ENCODE assay signal across 8 cellular contexts in the genomic region with DNA sequence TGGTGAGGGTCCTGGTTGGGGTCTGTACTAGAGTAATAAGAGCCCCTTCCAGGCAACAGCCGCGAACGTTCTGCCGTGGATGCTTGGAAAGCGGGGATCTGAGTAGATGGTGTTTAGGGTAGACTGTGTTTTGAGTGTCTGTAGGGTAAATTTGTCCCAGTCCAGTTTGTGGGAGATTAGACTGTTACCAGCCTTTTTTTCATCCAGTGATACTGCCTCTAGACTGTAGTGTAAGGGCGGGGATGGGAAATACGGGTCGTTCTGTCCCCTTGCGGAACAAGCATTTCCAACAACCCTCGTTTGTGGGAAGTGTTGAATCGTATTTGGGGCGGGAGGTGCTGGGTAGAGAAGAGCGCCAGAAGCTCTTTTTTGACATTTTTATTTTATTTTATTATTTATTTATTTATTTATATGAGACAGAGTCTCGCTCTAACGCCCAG. TPM values are rescaled to one million over a fixed set of nuclear protein-coding genes. Genes with fewer than 3 reads are reported as not detected.
DNase-seq lines count a peak whose midpoint lies in the region; ATAC-seq, FAIRE-seq and TF ChIP-seq lines count a peak whose summit lies in the region.

No MANE protein-coding gene starts in this region.

- peak overlapping the region; percentile 98 for H3K4me3 ChIP-seq in K562
- H3K4me3 ChIP-seq in iPS-20b (ENCODE audit: low read length) = peak overlapping the region; percentile 100

- peak overlapping the region; percentile 99 for H3K27ac Mint-ChIP-seq in stimulated activated effector memory CD8-positive, alpha-beta T cell treated with anti-CD3 and anti-CD28 coated beads, Interleukin-12 subunit alpha, Interleukin-12 subunit beta, amount 100 ng/mL, for 72 hours

- peak; percentile 29 for ATAC-seq in HG02759 (IDR thresholded peaks at IDR 0.05; ENCODE audit: unreplicated experiment)
- ATAC-seq in K562 = peak; percentile 78
- ATAC-seq in stimulated activated effector memory CD8-positive, alpha-beta T cell treated with anti-CD3 and anti-CD28 coated beads, Interleukin-12 subunit alpha, Interleukin-12 subunit beta, amount 100 ng/mL, for 72 hours = peak; percentile 50

- no peak for TF ChIP-seq RAD21 in K562 (CRISPR knock-in tag; conservative IDR thresholded peaks at IDR 0.05 in 1 of 2, IDR thresholded peaks at IDR 0.05 in 1 of 2)

- H3K27ac ChIP-seq in 22Rv1 (peak overlapping the region; percentile 73), K562 (ENCODE audit: extremely low read depth, low read depth, low read length) (peak overlapping the region; percentile 89), iPS-20b (ENCODE audit: low read length) (peak overlapping the region; percentile 90)

- intact Hi-C loops in K562 (cut with micrococcal nuclease) = loop anchor here (2.0 to 10.0 kb wide), 2 partner anchors 54 to 106 kb away; a partner anchor contains a TSS

- peaks cover 5% of the 10 kb centered on the region; the same call in 1 of the 2 replicates for H4K20me1 ChIP-seq in K562 (replicated peaks; ENCODE audit: control insufficient read depth, insufficient read depth, low read length)

- peak overlapping the region; percentile 99 for H3K4me3 Mint-ChIP-seq in stimulated activated effector memory CD8-positive, alpha-beta T cell treated with anti-CD3 and anti-CD28 coated beads, Interleukin-12 subunit alpha, Interleukin-12 subunit beta, amount 100 ng/mL, for 72 hours

- H3K9ac ChIP-seq in K562 (ENCODE audit: insufficient read depth in 1 of 2, low read depth in 2 of 2, low read length in 2 of 2) (peak overlapping the region; percentile 93 to 97), iPS-20b (ENCODE audit: low read depth, low read length) (peak overlapping the region; percentile 97)

- H2AFZ ChIP-seq in K562 (ENCODE audit: low read depth, low read length) = peak overlapping the region; percentile 94

- H3K79me2 ChIP-seq in K562 (ENCODE audit: control insufficient read depth, insufficient read depth, low read length) = peaks cover 78% of the 10 kb centered on the region

- FAIRE-seq in K562 (lab: Jason Lieb, UNC) = no peak

- peak; percentile 35 for DNase-seq in GF-D8 (lab: John Stamatoyannopoulos, UW)
- peak; percentile 8 for DNase-seq in NCI-H460 (ENCODE audit: extremely low read depth, low read depth)
- DNase-seq in K562 (ENCODE audit: extremely low read depth in 1 of 4, low spot score in 3 of 4) = peak in 2 of 4 experiments; percentile 57 to 65
- no peak for DNase-seq in stimulated activated effector memory CD8-positive, alpha-beta T cell treated with anti-CD3 and anti-CD28 coated beads, Interleukin-12 subunit alpha, Interleukin-12 subunit beta, amount 100 ng/mL, for 72 hours (ENCODE audit: low spot score in 2 of 2)
- DNase-seq in foreskin melanocyte = no peak

- no peaks in the 10 kb centered on the region for H3K9me3 Mint-ChIP-seq in stimulated activated effector memory CD8-positive, alpha-beta T cell treated with anti-CD3 and anti-CD28 coated beads, Interleukin-12 subunit alpha, Interleukin-12 subunit beta, amount 100 ng/mL, for 72 hours

- no peak for TF ChIP-seq EP300 in K562 (IDR thresholded peaks at IDR 0.05; ENCODE audit: low read length)

- H3K4me1 Mint-ChIP-seq in stimulated activated effector memory CD8-positive, alpha-beta T cell treated with anti-CD3 and anti-CD28 coated beads, Interleukin-12 subunit alpha, Interleukin-12 subunit beta, amount 100 ng/mL, for 72 hours = peaks cover 35% of the 10 kb centered on the region

- no peak for TF ChIP-seq CTCF in 22Rv1 (IDR thresholded peaks at IDR 0.05)
- 0 out of 6 replicates have a peak, but pooled peaks of 1 of the 3 experiments have one; percentile 14 for TF ChIP-seq CTCF in K562 (IDR thresholded peaks at IDR 0.05 in 2 of 3, conservative IDR thresholded peaks at IDR 0.05 in 1 of 3; ENCODE audit: insufficient read depth in 2 of 3, low read depth in 1 of 3, low read length in 3 of 3)

- H3K4me2 ChIP-seq in K562 (ENCODE audit: insufficient read depth, low read length) = peak overlapping the region; percentile 91

- peaks cover 9 to 24% of the 10 kb centered on the region in 2 experiments for H3K4me1 ChIP-seq in K562 (replicated peaks in 1 of 2; ENCODE audit: control insufficient read depth in 2 of 2, insufficient read depth in 2 of 2, low read length in 2 of 2)
- H3K4me1 ChIP-seq in iPS-20b (ENCODE audit: insufficient read depth, low read length) = no peaks in the 10 kb centered on the region

- POLR2A ChIA-PET in K562 (lab: Yijun Ruan, JAX) = interaction anchor here (1.3 to 3.2 kb wide), 4 partner anchors 11 to 53 kb away, joined by 3 to 21 read pairs (median 9); a partner anchor contains a TSS

- H3K36me3 Mint-ChIP-seq in stimulated activated effector memory CD8-positive, alpha-beta T cell treated with anti-CD3 and anti-CD28 coated beads, Interleukin-12 subunit alpha, Interleukin-12 subunit beta, amount 100 ng/mL, for 72 hours = peaks cover 45% of the 10 kb centered on the region

- H3K27me3 ChIP-seq in K562 (ENCODE audit: control insufficient read depth in 2 of 2, insufficient read depth in 2 of 2, low read length in 2 of 2) (no peaks in the 10 kb centered on the region), iPS-20b (ENCODE audit: insufficient read depth, low read length) (no peaks in the 10 kb centered on the region)

- CTCF ChIA-PET in K562 (lab: Yijun Ruan, JAX; ENCODE audit: low intra/inter-chr PET ratio) = no interaction called here

- H3K36me3 ChIP-seq in K562 (ENCODE audit: control insufficient read depth, insufficient read depth, low read length) (peaks cover 53% of the 10 kb centered on the region), iPS-20b (ENCODE audit: insufficient read depth, low read depth, low read length) (peaks cover 16% of the 10 kb centered on the region; the same call in 1 of the 2 replicates)

- H3K9me3 ChIP-seq in K562 (replicated peaks; ENCODE audit: control insufficient read depth, insufficient read depth, low read depth, low read length) (no peaks in the 10 kb centered on the region), iPS-20b (ENCODE audit: insufficient read depth, low read depth, low read length) (no peaks in the 10 kb centered on the region)

- TSS peak; percentile 62 for BruUV-seq in K562 (replicated peaks; lab: Mats Ljungman, UMichigan)

- TF ChIP-seq POLR2A in K562 (conservative IDR thresholded peaks at IDR 0.05) = peak; percentile 19; the same call in 1 of the 2 replicates

- 2% methylated on average over 15 of the region's 15 CpGs for WGBS in K562 (ENCODE audit: insufficient coverage, low coverage, missing lambda C conversion rate)

- in situ Hi-C loops in K562 (cut with MboI) = no loop called here

- no peaks in the 10 kb centered on the region for H3K9me1 ChIP-seq in K562 (ENCODE audit: control insufficient read depth, insufficient read depth, low read length)

RNA-seq across cellular contexts. Expression of a gene that starts 0.4 kb away (rescaled TPM):
- total RNA-seq in NCI-H460 (2014; rRNA removed; shearing (Covaris generic)) = 39.3 and 41.3 TPM in 2 replicates
- polyA plus RNA-seq in NCI-H460 (2014; cell fraction: nucleus; rRNA removed) = 39.7 and 107 TPM in 2 replicates
- 17.7 and 33.3 TPM in 2 replicates for total RNA-seq in K562 (2011; cell fraction: chromatin; rRNA removed; ENCODE audit: low replicate concordance)
- total RNA-seq in K562 (2011; cell fraction: nucleolus; rRNA removed) = 12.5 and 13.2 TPM in 2 replicates
- total RNA-seq in K562 (2011; cell fraction: nucleoplasm; rRNA removed) = 19.1 and 35.8 TPM in 2 replicates
- total RNA-seq in K562 (2014; rRNA removed) = 30.6 and 37.0 TPM in 2 replicates
- 58.6 and 67.7 TPM in 2 replicates for total RNA-seq in K562 (2014; rRNA removed; fragmentation: Illumina TruSeq; extraction: Trizol)
- 48.8 and 54.1 TPM in 2 replicates for total RNA-seq in K562 (2015; rRNA removed; fragmentation: Illumina TruSeq; extraction: Trizol)
- 43.3 and 48.9 TPM in 2 replicates for total RNA-seq in K562 (2021)
- polyA plus RNA-seq in K562 (2011; rRNA removed) = 43.3 and 64.9 TPM in 2 replicates
- polyA plus RNA-seq in K562 (2011; cell fraction: cytosol; rRNA removed) = 14.2 and 23.3 TPM in 2 replicates
- polyA plus RNA-seq in K562 (2011; cell fraction: nucleus; rRNA removed) = 8.9 and 9.2 TPM in 2 replicates
- 25.3 and 44.8 TPM in 2 replicates for polyA plus RNA-seq in K562 (2012)
- 49.7 and 60.8 TPM in 2 replicates for polyA plus RNA-seq in K562 (2014; fragmentation: Illumina TruSeq; extraction: Trizol)
- polyA plus RNA-seq in K562 (2014; fragmentation: Nextera tagmentation; extraction: Ambion mirVana) = 10 to 100 TPM; 51.6 to 57.8 TPM
- polyA plus RNA-seq in K562 (2014; rRNA removed) = 42.8 and 47.7 TPM in 2 replicates
- 36.0 and 41.6 TPM in 2 replicates for polyA minus RNA-seq in K562 (2011; rRNA and poly(A)+ RNA removed)
- polyA minus RNA-seq in K562 (2011; cell fraction: cytosol; rRNA and poly(A)+ RNA removed) = 9.2 and 21.6 TPM in 2 replicates
- 5.8 and 8.3 TPM in 2 replicates for polyA minus RNA-seq in K562 (2011; cell fraction: nucleus; rRNA and poly(A)+ RNA removed)

RNA-seq across cellular contexts. Expression of a gene that starts 0.5 kb away (rescaled TPM):
- total RNA-seq in NCI-H460 (2014; rRNA removed; shearing (Covaris generic)) = 19.8 TPM in 2 replicates
- 12.1 and 18.2 TPM in 2 replicates for polyA plus RNA-seq in NCI-H460 (2014; cell fraction: nucleus; rRNA removed)
- 13.6 and 19.2 TPM in 2 replicates for total RNA-seq in K562 (2011; cell fraction: chromatin; rRNA removed; ENCODE audit: low replicate concordance)
- 6.5 and 6.7 TPM in 2 replicates for total RNA-seq in K562 (2011; cell fraction: nucleolus; rRNA removed)
- 13.9 and 23.0 TPM in 2 replicates for total RNA-seq in K562 (2011; cell fraction: nucleoplasm; rRNA removed)
- total RNA-seq in K562 (2014; rRNA removed) (7.9 and 9.8 TPM in 2 replicates), K562 (2014; rRNA removed; fragmentation: Illumina TruSeq; extraction: Trizol) (19.1 and 19.7 TPM in 2 replicates), K562 (2015; rRNA removed; fragmentation: Illumina TruSeq; extraction: Trizol) (15.4 and 16.1 TPM in 2 replicates), K562 (2021) (18.9 and 20.4 TPM in 2 replicates)
- polyA plus RNA-seq in K562 (2011; rRNA removed) (14.0 and 14.8 TPM in 2 replicates), K562 (2014; fragmentation: Illumina TruSeq; extraction: Trizol) (17.0 and 17.9 TPM in 2 replicates), K562 (2014; fragmentation: Nextera tagmentation; extraction: Ambion mirVana) (1 to 10 TPM; 3.9 to 7.2 TPM), K562 (2014; rRNA removed) (9.5 and 10.8 TPM in 2 replicates)
- 9.5 and 14.7 TPM in 2 replicates for polyA plus RNA-seq in K562 (2011; cell fraction: cytosol; rRNA removed)
- polyA plus RNA-seq in K562 (2011; cell fraction: nucleus; rRNA removed) = 6.4 and 7.7 TPM in 2 replicates
- 10.3 and 17.1 TPM in 2 replicates for polyA plus RNA-seq in K562 (2012)
- polyA minus RNA-seq in K562 (2011; rRNA and poly(A)+ RNA removed) = 17.0 and 25.0 TPM in 2 replicates
- polyA minus RNA-seq in K562 (2011; cell fraction: cytosol; rRNA and poly(A)+ RNA removed) = 5.6 and 7.8 TPM in 2 replicates
- 4.4 and 7.0 TPM in 2 replicates for polyA minus RNA-seq in K562 (2011; cell fraction: nucleus; rRNA and poly(A)+ RNA removed)

RNA-seq across cellular contexts. Expression of a gene that starts 26.3 kb away (rescaled TPM):
- total RNA-seq in NCI-H460 (2014; rRNA removed; shearing (Covaris generic)) = 1.9 and 2.1 TPM in 2 replicates
- 6.0 and 6.3 TPM in 2 replicates for polyA plus RNA-seq in NCI-H460 (2014; cell fraction: nucleus; rRNA removed)
- total RNA-seq in K562 (2011; cell fraction: chromatin; rRNA removed; ENCODE audit: low replicate concordance) = 83.3 and 91.0 TPM in 2 replicates
- total RNA-seq in K562 (2011; cell fraction: nucleolus; rRNA removed) = 31.4 and 33.6 TPM in 2 replicates
- total RNA-seq in K562 (2011; cell fraction: nucleoplasm; rRNA removed) = 43.4 and 46.9 TPM in 2 replicates
- total RNA-seq in K562 (2014; rRNA removed) (2.5 and 3.5 TPM in 2 replicates), K562 (2014; rRNA removed; fragmentation: Illumina TruSeq; extraction: Trizol) (3.7 and 3.9 TPM in 2 replicates), K562 (2015; rRNA removed; fragmentation: Illumina TruSeq; extraction: Trizol) (3.0 and 3.7 TPM in 2 replicates), K562 (2021) (3.9 and 6.0 TPM in 2 replicates)
- polyA plus RNA-seq in K562 (2011; rRNA removed) (3.9 and 5.0 TPM in 2 replicates), K562 (2014; fragmentation: Illumina TruSeq; extraction: Trizol) (3.7 and 3.8 TPM in 2 replicates), K562 (2014; fragmentation: Nextera tagmentation; extraction: Ambion mirVana) (under 1 TPM; 0.45 to 0.71 TPM), K562 (2014; rRNA removed) (3.6 and 4.8 TPM in 2 replicates)
- polyA plus RNA-seq in K562 (2011; cell fraction: cytosol; rRNA removed) = 2.4 and 2.6 TPM in 2 replicates
- polyA plus RNA-seq in K562 (2011; cell fraction: nucleus; rRNA removed) = 22.8 and 29.8 TPM in 2 replicates
- polyA plus RNA-seq in K562 (2012) = 1.8 and 4.2 TPM in 2 replicates
- 7.9 and 8.6 TPM in 2 replicates for polyA minus RNA-seq in K562 (2011; rRNA and poly(A)+ RNA removed)
- 2.5 TPM in 2 replicates for polyA minus RNA-seq in K562 (2011; cell fraction: cytosol; rRNA and poly(A)+ RNA removed)
- polyA minus RNA-seq in K562 (2011; cell fraction: nucleus; rRNA and poly(A)+ RNA removed) = 11.8 and 15.1 TPM in 2 replicates

RNA-seq across cellular contexts. Expression of a gene that starts 53.6 kb away (rescaled TPM):
- total RNA-seq in NCI-H460 (2014; rRNA removed; shearing (Covaris generic)) = 31.6 and 37.9 TPM in 2 replicates
- 24.1 and 25.2 TPM in 2 replicates for polyA plus RNA-seq in NCI-H460 (2014; cell fraction: nucleus; rRNA removed)
- 73.6 and 212 TPM in 2 replicates for total RNA-seq in K562 (2011; cell fraction: chromatin; rRNA removed; ENCODE audit: low replicate concordance)
- 47.9 and 52.2 TPM in 2 replicates for total RNA-seq in K562 (2011; cell fraction: nucleolus; rRNA removed)
- total RNA-seq in K562 (2011; cell fraction: nucleoplasm; rRNA removed) = 117 and 168 TPM in 2 replicates
- total RNA-seq in K562 (2014; rRNA removed) = 71.6 and 79.2 TPM in 2 replicates
- total RNA-seq in K562 (2014; rRNA removed; fragmentation: Illumina TruSeq; extraction: Trizol) = 123 and 151 TPM in 2 replicates
- total RNA-seq in K562 (2015; rRNA removed; fragmentation: Illumina TruSeq; extraction: Trizol) = 139 and 146 TPM in 2 replicates
- total RNA-seq in K562 (2021) = 74.5 and 78.9 TPM in 2 replicates
- 86.1 and 130 TPM in 2 replicates for polyA plus RNA-seq in K562 (2011; rRNA removed)
- polyA plus RNA-seq in K562 (2011; cell fraction: cytosol; rRNA removed) = 29.4 and 62.8 TPM in 2 replicates
- polyA plus RNA-seq in K562 (2011; cell fraction: nucleus; rRNA removed) = 35.7 and 48.2 TPM in 2 replicates
- polyA plus RNA-seq in K562 (2012) = 89.0 and 148 TPM in 2 replicates
- polyA plus RNA-seq in K562 (2014; fragmentation: Illumina TruSeq; extraction: Trizol) = 168 and 223 TPM in 2 replicates
- 100 to 1,000 TPM in 1 of 2 experiments, 10 to 100 TPM in 1; 84.1 to 117 TPM for polyA plus RNA-seq in K562 (2014; fragmentation: Nextera tagmentation; extraction: Ambion mirVana)
- polyA plus RNA-seq in K562 (2014; rRNA removed) = 105 and 120 TPM in 2 replicates
- 112 and 131 TPM in 2 replicates for polyA minus RNA-seq in K562 (2011; rRNA and poly(A)+ RNA removed)
- polyA minus RNA-seq in K562 (2011; cell fraction: cytosol; rRNA and poly(A)+ RNA removed) = 45.5 and 56.4 TPM in 2 replicates
- 24.9 and 45.7 TPM in 2 replicates for polyA minus RNA-seq in K562 (2011; cell fraction: nucleus; rRNA and poly(A)+ RNA removed)

RNA-seq across cellular contexts. Expression of a gene that starts 58.1 kb away (rescaled TPM):
- total RNA-seq in NCI-H460 (2014; rRNA removed; shearing (Covaris generic)) = 24.7 and 28.2 TPM in 2 replicates
- 10.2 and 12.9 TPM in 2 replicates for polyA plus RNA-seq in NCI-H460 (2014; cell fraction: nucleus; rRNA removed)
- total RNA-seq in K562 (2011; cell fraction: chromatin; rRNA removed; ENCODE audit: low replicate concordance) = 30.6 and 82.8 TPM in 2 replicates
- 20.7 and 26.5 TPM in 2 replicates for total RNA-seq in K562 (2011; cell fraction: nucleolus; rRNA removed)
- 35.7 and 51.1 TPM in 2 replicates for total RNA-seq in K562 (2011; cell fraction: nucleoplasm; rRNA removed)
- total RNA-seq in K562 (2014; rRNA removed) = 26.2 and 29.3 TPM in 2 replicates
- total RNA-seq in K562 (2014; rRNA removed; fragmentation: Illumina TruSeq; extraction: Trizol) = 55.3 and 60.3 TPM in 2 replicates
- 40.5 and 46.0 TPM in 2 replicates for total RNA-seq in K562 (2015; rRNA removed; fragmentation: Illumina TruSeq; extraction: Trizol)
- 43.3 and 43.8 TPM in 2 replicates for total RNA-seq in K562 (2021)
- polyA plus RNA-seq in K562 (2011; rRNA removed) = 28.2 and 33.7 TPM in 2 replicates
- 22.3 and 28.3 TPM in 2 replicates for polyA plus RNA-seq in K562 (2011; cell fraction: cytosol; rRNA removed)
- 13.2 and 17.5 TPM in 2 replicates for polyA plus RNA-seq in K562 (2011; cell fraction: nucleus; rRNA removed)
- polyA plus RNA-seq in K562 (2012) = 20.1 and 25.8 TPM in 2 replicates
- polyA plus RNA-seq in K562 (2014; fragmentation: Illumina TruSeq; extraction: Trizol) = 35.8 and 42.9 TPM in 2 replicates
- polyA plus RNA-seq in K562 (2014; fragmentation: Nextera tagmentation; extraction: Ambion mirVana) = 10 to 100 TPM; 15.6 to 17.4 TPM
- polyA plus RNA-seq in K562 (2014; rRNA removed) = 14.4 and 16.4 TPM in 2 replicates
- polyA minus RNA-seq in K562 (2011; rRNA and poly(A)+ RNA removed) = 107 and 171 TPM in 2 replicates
- polyA minus RNA-seq in K562 (2011; cell fraction: cytosol; rRNA and poly(A)+ RNA removed) = 28.3 and 40.1 TPM in 2 replicates
- polyA minus RNA-seq in K562 (2011; cell fraction: nucleus; rRNA and poly(A)+ RNA removed) = 15.1 and 27.8 TPM in 2 replicates

Comparison
In these comparisons a context has a peak if more than half of its experiments do, and no peak if none do; other contexts are left out.
1. DNase-seq: peak in GF-D8 (single experiment) and NCI-H460 (single experiment); none in stimulated activated effector memory CD8-positive, alpha-beta T cell treated with anti-CD3 and anti-CD28 coated beads, Interleukin-12 subunit alpha, Interleukin-12 subunit beta, amount 100 ng/mL, for 72 hours (0 of 2) and foreskin melanocyte (single experiment).
2. Peak in every context shown above with its lines, with median percentiles within 50 percentile points of each other: H3K27ac ChIP-seq and ATAC-seq.